Comparison of ENCODE assay signal across 8 cellular contexts in the genomic region with DNA sequence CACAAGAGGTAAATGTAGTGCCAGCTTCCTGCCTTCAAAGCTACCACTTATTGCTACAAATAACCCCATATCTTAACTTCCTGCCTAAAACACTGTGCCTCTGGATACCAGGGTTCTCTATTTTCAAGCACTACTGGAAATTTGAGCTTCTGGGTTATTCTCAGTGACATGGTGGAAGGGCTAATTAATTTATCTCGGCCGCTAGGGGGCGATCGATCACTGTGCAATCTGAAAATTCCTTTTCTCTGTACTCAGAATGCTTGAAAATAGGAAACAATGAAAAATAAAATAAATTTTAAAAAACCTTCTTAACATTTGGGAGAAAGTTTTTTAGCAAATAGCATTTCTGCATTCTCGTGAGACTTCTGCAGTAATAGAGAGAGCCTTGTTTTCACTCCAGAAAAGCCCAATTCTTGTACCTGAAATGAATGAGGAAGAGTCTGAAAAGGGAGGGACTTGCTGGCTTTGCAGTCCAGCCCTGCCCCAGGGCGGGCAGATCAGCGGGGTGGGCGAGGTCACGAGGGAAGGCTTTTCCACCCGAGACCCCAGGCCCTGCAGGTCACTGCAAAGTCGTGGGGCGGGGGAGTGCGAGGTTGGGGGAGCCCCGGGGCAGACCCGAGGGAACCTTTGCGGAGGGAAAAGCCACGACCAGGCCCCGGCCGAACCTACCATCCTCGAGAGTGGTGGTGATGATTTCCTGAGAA.
DNase-seq lines count a peak whose midpoint lies in the region; ATAC-seq and TF ChIP-seq lines count a peak whose summit lies in the region.

No MANE protein-coding gene starts in this region.

- intact Hi-C loops in esophagus muscularis mucosa (cut with DNase I) = loop anchor here (2.0 to 5.0 kb wide), 2 partner anchors 243 to 923 kb away; no protein-coding TSS in a partner anchor

- 38% methylated on average over 20 of the region's 20 CpGs for WGBS in esophagus muscularis mucosa
- WGBS in neuronal stem cell (ENCODE audit: extremely low coverage in 2 of 2, insufficient read length in 2 of 2, insufficient replicate concordance in 1 of 2), 2 donors = no CpG with 5 or more reads among the region's 20 CpGs

- H3K27ac ChIP-seq in esophagus muscularis mucosa (replicated peaks in 1 of 4) (no peak overlapping the region), neuronal stem cell (replicated peaks; ENCODE audit: low read length) (no peak overlapping the region)

- H3K4me3 ChIP-seq in esophagus muscularis mucosa = no peak overlapping the region
- H3K4me3 ChIP-seq in neuronal stem cell (ENCODE audit: low read length in 2 of 2) = no peak overlapping the region

- peak overlapping the region; percentile 84 for H2AFZ ChIP-seq in neuronal stem cell (ENCODE audit: low read length)

- no peak overlapping the region for H3K23ac ChIP-seq in neuronal stem cell (ENCODE audit: low read depth, low read length, poor library complexity)

- no peak overlapping the region for H2BK12ac ChIP-seq in neuronal stem cell (ENCODE audit: low read length)

- H2BK15ac ChIP-seq in neuronal stem cell (ENCODE audit: low read length) = no peak overlapping the region

- H3K79me1 ChIP-seq in neuronal stem cell (ENCODE audit: low read depth, low read length) = no peaks in the 10 kb centered on the region

- TF ChIP-seq POLR2A in esophagus muscularis mucosa (IDR thresholded peaks at IDR 0.05; ENCODE audit: low read depth) = no peak

- H2BK120ac ChIP-seq in neuronal stem cell (ENCODE audit: low read depth, low read length) = no peak overlapping the region

- H3K4me2 ChIP-seq in neuronal stem cell (ENCODE audit: insufficient read depth, low read length, poor library complexity, severe bottlenecking) = no peak overlapping the region

- no peaks in the 10 kb centered on the region for H3K27me3 ChIP-seq in esophagus muscularis mucosa
- no peaks in the 10 kb centered on the region for H3K27me3 ChIP-seq in neuronal stem cell (ENCODE audit: control insufficient read depth in 3 of 3, insufficient read depth in 3 of 3, low read depth in 1 of 3, low read length in 3 of 3)

- no peak for ATAC-seq in HG03378 (IDR thresholded peaks at IDR 0.05; ENCODE audit: unreplicated experiment)

- H3K36me3 ChIP-seq in esophagus muscularis mucosa (no peaks in the 10 kb centered on the region), neuronal stem cell (replicated peaks in 1 of 2; ENCODE audit: control insufficient read depth in 2 of 2, insufficient read depth in 2 of 2, low read length in 2 of 2) (no peaks in the 10 kb centered on the region)

- peak; percentile 65 for DNase-seq in activated effector memory CD4-positive, alpha-beta T cell treated with anti-CD3 and anti-CD28 coated beads, Interleukin-2, amount 50 U/mL, for 16 hours
- no peak for DNase-seq in activated effector memory CD4-positive, alpha-beta T cell treated with Interleukin-2 at 50 U/mL for 16 hours
- peak; percentile 11 for DNase-seq in NCI-H1436 treated with DMSO at 0.1 percent for 48 hours (lab: John Stamatoyannopoulos, UW)
- peak; percentile 3 to 8 for DNase-seq in activated CD4-positive, alpha-beta T cell treated with anti-CD3 and anti-CD28 coated beads for 4 hours
- no peak for DNase-seq in esophagus muscularis mucosa (ENCODE audit: extremely low spot score)
- peak; percentile 68 for DNase-seq in neuronal stem cell (ENCODE audit: low spot score)
- DNase-seq in cerebellar nuclear complex (lab: John Stamatoyannopoulos, UW) = no peak

- H3K9me3 ChIP-seq in esophagus muscularis mucosa (no peaks in the 10 kb centered on the region), neuronal stem cell (replicated peaks in 1 of 2; ENCODE audit: control insufficient read depth in 2 of 2, insufficient read depth in 1 of 2, low read depth in 1 of 2, low read length in 2 of 2) (peaks cover 3 to 5% of the 10 kb centered on the region in 2 donors)

- no peak for TF ChIP-seq EP300 in esophagus muscularis mucosa (IDR thresholded peaks at IDR 0.05)

- H2BK5ac ChIP-seq in neuronal stem cell (ENCODE audit: low read length) = no peak overlapping the region

- no peak overlapping the region for H4K91ac ChIP-seq in neuronal stem cell (ENCODE audit: low read depth, low read length, poor library complexity)

- no peak overlapping the region for H3K14ac ChIP-seq in neuronal stem cell (ENCODE audit: low read length)

- peak; percentile 71 to 79 (median 76) for TF ChIP-seq CTCF in esophagus muscularis mucosa (IDR thresholded peaks at IDR 0.05)

- H4K8ac ChIP-seq in neuronal stem cell (ENCODE audit: low read depth, low read length) = no peak overlapping the region

- H2AK5ac ChIP-seq in neuronal stem cell (ENCODE audit: low read depth, low read length) = peak overlapping the region; percentile 60

- H3K9ac ChIP-seq in neuronal stem cell (ENCODE audit: low read depth, low read length, poor library complexity) = no peak overlapping the region

- H3K4ac ChIP-seq in neuronal stem cell (ENCODE audit: low read length) = no peak overlapping the region

- H3K4me1 ChIP-seq in esophagus muscularis mucosa (peaks cover 0 to 8% (median 2%) of the 10 kb centered on the region in 4 donors), neuronal stem cell (ENCODE audit: control insufficient read depth in 2 of 2, insufficient read depth in 1 of 2, low read depth in 1 of 2, low read length in 2 of 2) (peaks cover 0 to 2% of the 10 kb centered on the region in 2 donors)

- peak overlapping the region; percentile 1 for H3K18ac ChIP-seq in neuronal stem cell (ENCODE audit: low read length)

Comparison
In these comparisons a context has a peak if more than half of its experiments do, and no peak if none do; other contexts are left out.
1. DNase-seq: peak in activated effector memory CD4-positive, alpha-beta T cell treated with anti-CD3 and anti-CD28 coated beads, Interleukin-2, amount 50 U/mL, for 16 hours (single experiment), NCI-H1436 treated with DMSO at 0.1 percent for 48 hours (single experiment), activated CD4-positive, alpha-beta T cell treated with anti-CD3 and anti-CD28 coated beads for 4 hours (2 of 2) and neuronal stem cell (single experiment); none in activated effector memory CD4-positive, alpha-beta T cell treated with Interleukin-2 at 50 U/mL for 16 hours (single experiment), esophagus muscularis mucosa (single experiment) and cerebellar nuclear complex (0 of 2).